21 cellular contexts compared by ENCODE assay signal in genomic region chr10:130802301-130802700, GRCh38.
"Had no signal": no experiment of that assay in that cellular context is flagged by ENCODE, and none has a peak within 500 bp of the region (broad histone marks: within the 10 kb centered on the region; RNA-seq: fewer than 3 reads in every experiment).

No MANE protein-coding gene starts in this region.

- H3K4me3 ChIP-seq: cardiac muscle cell, gastroesophageal sphincter, heart left ventricle, pancreas, right lobe of liver, stomach, testis had no signal

- H3K27ac ChIP-seq: cardiac muscle cell, gastroesophageal sphincter, heart left ventricle, pancreas, right lobe of liver, stomach, testis had no signal

- H3K27me3 ChIP-seq: cardiac muscle cell, right lobe of liver, testis had no signal

- H3K9me3 ChIP-seq: gastroesophageal sphincter, heart left ventricle, pancreas, right lobe of liver, testis had no signal

- DNase-seq: activated CD4-positive, alpha-beta T cell treated with anti-CD3 and anti-CD28 coated beads for 36 hours; activated CD4-positive, alpha-beta T cell treated with anti-CD3 and anti-CD28 coated beads, Interleukin-2, amount 50 U/mL, for 48 hours; activated naive CD4-positive, alpha-beta T cell; activated naive CD8-positive, alpha-beta T cell treated with anti-CD3 and anti-CD28 coated beads, Interleukin-2, amount 10 ng/mL, durations not matched to agents 7 days and 5 days; activated T-cell treated with anti-CD3 and anti-CD28 coated beads for 4 hours; amygdala; effector CD8-positive, alpha-beta T cell; heart left ventricle; left ventricle myocardium superior; naive thymus-derived CD4-positive, alpha-beta T cell; stimulated activated CD4-positive, alpha-beta T cell treated with anti-CD3 and anti-CD28 coated beads, Interleukin-4, amount 100 ng/mL, for 24 hours; stomach; T-helper 2 cell; testis had no signal

- H3K36me3 ChIP-seq: cardiac muscle cell, gastroesophageal sphincter, heart left ventricle, pancreas, right lobe of liver, stomach had no signal

- ATAC-seq: activated CD4-positive, alpha-beta T cell treated with anti-CD3 and anti-CD28 coated beads for 36 hours; esophagus mucosa; gastroesophageal sphincter; heart left ventricle; left ventricle myocardium superior; naive thymus-derived CD4-positive, alpha-beta T cell; pancreas; stimulated activated effector memory CD8-positive, alpha-beta T cell treated with anti-CD3 and anti-CD28 coated beads, Interleukin-12 subunit alpha, Interleukin-12 subunit beta, amount 100 ng/mL, for 72 hours; WTC11 had no signal
